In the genomic region with DNA sequence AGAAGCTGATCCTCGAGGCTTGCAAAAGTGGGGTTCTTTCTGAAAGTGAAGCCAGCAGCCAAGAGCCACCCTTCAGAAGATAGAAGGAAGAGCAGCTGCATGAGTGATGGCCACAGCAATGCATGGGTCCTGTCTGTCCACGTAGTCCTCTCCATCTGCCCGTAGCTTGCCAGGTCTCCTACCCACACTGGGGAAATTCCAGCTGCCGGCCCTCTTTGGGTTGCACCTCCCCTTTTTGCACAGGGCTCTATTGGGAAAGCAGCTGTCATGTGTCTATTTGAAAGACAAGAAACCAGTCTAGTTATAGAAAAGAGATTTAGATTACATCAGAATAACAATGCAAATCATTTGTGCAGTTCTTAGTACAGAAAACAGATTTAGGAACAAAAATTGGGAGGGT, we compare ENCODE assay signal across 16 cellular contexts.
"Had no signal": no experiment of that assay in that cellular context is flagged by ENCODE, and none has a peak within 500 bp of the region (broad histone marks: within the 10 kb centered on the region; RNA-seq: fewer than 3 reads in every experiment).

No MANE protein-coding gene starts in this region.

- DNase-seq: activated CD4-positive, alpha-beta memory T cell treated with anti-CD3 and anti-CD28 coated beads, Interleukin-2, amount 10 ng/mL, durations not matched to agents 7 days and 5 days; activated CD4-positive, alpha-beta T cell treated with anti-CD3 and anti-CD28 coated beads for 4 hours; activated effector memory CD4-positive, alpha-beta T cell treated with Interleukin-2 at 50 U/mL for 16 hours; activated T-cell treated with anti-CD3 and anti-CD28 coated beads, Interleukin-2, amount 50 U/mL, for 4 hours; adrenal gland; caudate nucleus; colonic mucosa; foreskin fibroblast; ovary; sigmoid colon; stimulated activated CD4-positive, alpha-beta T cell treated with anti-CD3 and anti-CD28 coated beads, Interleukin-1b, Interleukin-23, amount 100 ng/mL, for 48 hours; stomach; T-helper 17 cell; testis had no signal

- H3K27me3 ChIP-seq: adrenal gland, colonic mucosa, ovary, sigmoid colon, stomach, testis had no signal

- H3K27ac ChIP-seq: adrenal gland, colonic mucosa, ovary, sigmoid colon, testis had no signal

- ATAC-seq: activated T-cell treated with anti-CD3 and anti-CD28 coated beads, Interleukin-2, amount 50 U/mL, for 4 hours; esophagus mucosa; T-helper 17 cell; WTC11 had no signal

- H3K4me1 ChIP-seq: adrenal gland, sigmoid colon, testis had no signal
